Comparison of ENCODE assay signal across 22 cellular contexts in the genomic region with DNA sequence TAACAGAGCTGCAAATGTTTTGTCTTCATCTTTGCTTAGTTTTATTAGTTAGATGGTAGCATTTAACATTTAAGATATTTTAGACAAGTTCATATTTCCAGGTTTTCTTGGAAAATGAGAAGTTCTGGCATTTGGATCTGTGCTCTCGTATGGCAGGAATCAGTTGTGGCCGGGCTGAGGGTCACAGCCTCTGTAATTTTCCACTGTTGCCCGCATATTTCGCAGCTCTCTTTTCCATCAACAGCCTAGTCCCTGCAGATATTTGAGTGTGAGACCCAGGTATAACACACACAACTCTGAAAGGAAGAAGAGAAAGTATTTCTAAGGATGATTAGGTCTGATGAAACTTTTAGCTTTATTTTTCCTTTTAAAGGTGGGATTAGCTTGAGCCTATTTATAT.
"Had no signal": no experiment of that assay in that cellular context is flagged by ENCODE, and none has a peak within 500 bp of the region (broad histone marks: within the 10 kb centered on the region; RNA-seq: fewer than 3 reads in every experiment).

No MANE protein-coding gene starts in this region.

- DNase-seq: activated CD4-positive, alpha-beta T cell treated with anti-CD3 and anti-CD28 coated beads, Interleukin-2, amount 10 ng/mL, durations not matched to agents 7 days and 5 days; activated CD4-positive, CD25-positive, alpha-beta regulatory T cell treated with anti-CD3 and anti-CD28 coated beads, Interleukin-2, amount 50 U/mL, for 72 hours; activated CD8-positive, alpha-beta T cell treated with anti-CD3 and anti-CD28 coated beads for 36 hours; activated gamma-delta T cell treated with Interleukin-2 at 50 U/mL for 16 hours; anterior cingulate cortex; body of pancreas; effector CD4-positive, alpha-beta T cell; erythroblast; immature natural killer cell; lower lobe of right lung; naive thymus-derived CD8-positive, alpha-beta T cell; occipital lobe; small intestine; stimulated activated CD4-positive, alpha-beta T cell treated with anti-CD3 and anti-CD28 coated beads, Interleukin-15, amount 100 ng/mL, for 24 hours; stomach; transverse colon had no signal

- H3K27ac Mint-ChIP-seq: activated CD4-positive, alpha-beta T cell treated with anti-CD3 and anti-CD28 coated beads, Interleukin-2, amount 10 ng/mL, durations not matched to agents 7 days and 5 days; activated CD8-positive, alpha-beta T cell treated with anti-CD3 and anti-CD28 coated beads for 36 hours; activated naive CD4-positive, alpha-beta T cell treated with anti-CD3 and anti-CD28 coated beads, Interleukin-2, amount 50 U/mL, for 24 hours; activated T-helper 1 cell treated with anti-CD3 and anti-CD28 coated beads, Interleukin-12 subunit alpha, Interleukin-12 subunit beta, Interleukin-2, Interleukin-4 antibody, amounts not matched to agents 30 ng/mL and 10 ng/mL and 1 ng/mL, durations not matched to agents 14 hours and 24 hours and 36 hours; immature natural killer cell; naive thymus-derived CD8-positive, alpha-beta T cell; stimulated activated memory B cell treated with anti-CD40 and anti-IgM and Interleukin-4, amounts not matched to agents 10 μg/mL and 1 μg/mL and 100 μg/mL, for 72 hours had no signal

- H3K36me3 Mint-ChIP-seq: activated naive CD4-positive, alpha-beta T cell treated with anti-CD3 and anti-CD28 coated beads, Interleukin-2, amount 50 U/mL, for 24 hours; immature natural killer cell; naive thymus-derived CD8-positive, alpha-beta T cell; stimulated activated memory B cell treated with anti-CD40 and anti-IgM and Interleukin-4, amounts not matched to agents 10 μg/mL and 1 μg/mL and 100 μg/mL, for 72 hours had no signal

- H3K4me1 ChIP-seq: body of pancreas, lower lobe of right lung, stomach, transverse colon had no signal

- H3K27ac ChIP-seq: body of pancreas, lower lobe of right lung, stomach, transverse colon, VCaP had no signal

- H3K27me3 Mint-ChIP-seq: activated CD4-positive, alpha-beta T cell treated with anti-CD3 and anti-CD28 coated beads, Interleukin-2, amount 10 ng/mL, durations not matched to agents 7 days and 5 days; activated CD8-positive, alpha-beta T cell treated with anti-CD3 and anti-CD28 coated beads for 36 hours; activated naive CD4-positive, alpha-beta T cell treated with anti-CD3 and anti-CD28 coated beads, Interleukin-2, amount 50 U/mL, for 24 hours; stimulated activated memory B cell treated with anti-CD40 and anti-IgM and Interleukin-4, amounts not matched to agents 10 μg/mL and 1 μg/mL and 100 μg/mL, for 72 hours had no signal

- H3K4me3 ChIP-seq: body of pancreas, lower lobe of right lung, stomach, transverse colon had no signal

- H3K9me3 ChIP-seq: body of pancreas, lower lobe of right lung, stomach, transverse colon had no signal

- H3K36me3 ChIP-seq: lower lobe of right lung, stomach, transverse colon had no signal

- H3K27me3 ChIP-seq: body of pancreas, stomach, transverse colon had no signal

- H3K4me3 Mint-ChIP-seq: activated CD4-positive, alpha-beta T cell treated with anti-CD3 and anti-CD28 coated beads, Interleukin-2, amount 10 ng/mL, durations not matched to agents 7 days and 5 days; activated CD8-positive, alpha-beta T cell treated with anti-CD3 and anti-CD28 coated beads for 36 hours; activated naive CD4-positive, alpha-beta T cell treated with anti-CD3 and anti-CD28 coated beads, Interleukin-2, amount 50 U/mL, for 24 hours; activated T-helper 1 cell treated with anti-CD3 and anti-CD28 coated beads, Interleukin-12 subunit alpha, Interleukin-12 subunit beta, Interleukin-2, Interleukin-4 antibody, amounts not matched to agents 30 ng/mL and 10 ng/mL and 1 ng/mL, durations not matched to agents 14 hours and 24 hours and 36 hours; immature natural killer cell; naive thymus-derived CD8-positive, alpha-beta T cell; stimulated activated memory B cell treated with anti-CD40 and anti-IgM and Interleukin-4, amounts not matched to agents 10 μg/mL and 1 μg/mL and 100 μg/mL, for 72 hours had no signal

- H3K4me1 Mint-ChIP-seq: activated CD4-positive, alpha-beta T cell treated with anti-CD3 and anti-CD28 coated beads, Interleukin-2, amount 10 ng/mL, durations not matched to agents 7 days and 5 days; activated naive CD4-positive, alpha-beta T cell treated with anti-CD3 and anti-CD28 coated beads, Interleukin-2, amount 50 U/mL, for 24 hours; immature natural killer cell; naive thymus-derived CD8-positive, alpha-beta T cell; stimulated activated memory B cell treated with anti-CD40 and anti-IgM and Interleukin-4, amounts not matched to agents 10 μg/mL and 1 μg/mL and 100 μg/mL, for 72 hours had no signal

- H3K9me3 Mint-ChIP-seq: activated CD8-positive, alpha-beta T cell treated with anti-CD3 and anti-CD28 coated beads for 36 hours; activated naive CD4-positive, alpha-beta T cell treated with anti-CD3 and anti-CD28 coated beads, Interleukin-2, amount 50 U/mL, for 24 hours; activated T-helper 1 cell treated with anti-CD3 and anti-CD28 coated beads, Interleukin-12 subunit alpha, Interleukin-12 subunit beta, Interleukin-2, Interleukin-4 antibody, amounts not matched to agents 30 ng/mL and 10 ng/mL and 1 ng/mL, durations not matched to agents 14 hours and 24 hours and 36 hours; stimulated activated memory B cell treated with anti-CD40 and anti-IgM and Interleukin-4, amounts not matched to agents 10 μg/mL and 1 μg/mL and 100 μg/mL, for 72 hours had no signal

- ATAC-seq: activated CD8-positive, alpha-beta T cell treated with anti-CD3 and anti-CD28 coated beads for 36 hours; body of pancreas; left lobe of liver; lower lobe of right lung; naive thymus-derived CD8-positive, alpha-beta T cell; sciatic nerve; stimulated activated memory B cell treated with anti-CD40 and anti-IgM and Interleukin-4, amounts not matched to agents 10 μg/mL and 1 μg/mL and 100 μg/mL, for 72 hours had no signal
